ENCODE assay signal across 15 cellular contexts in the genomic region with DNA sequence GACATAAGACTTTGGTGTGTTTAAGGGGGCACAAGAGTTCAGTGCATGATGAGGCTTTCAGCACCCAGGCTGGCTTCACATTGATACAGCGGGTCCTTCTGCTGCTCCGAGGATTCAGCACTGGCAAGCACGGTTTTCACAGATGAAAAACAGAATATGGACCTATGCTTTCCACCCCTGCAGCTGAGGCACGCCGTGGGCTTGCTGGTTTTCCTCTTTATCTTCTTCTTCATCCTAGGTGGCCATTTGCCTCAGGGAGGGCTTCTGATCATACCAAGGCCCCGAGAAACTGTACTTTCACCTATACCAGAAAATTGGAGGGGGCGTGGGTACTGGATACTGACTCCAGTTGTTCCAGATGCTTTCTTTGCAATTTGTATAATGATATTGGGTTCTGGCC.
DNase-seq lines count a peak whose midpoint lies in the region; ATAC-seq and TF ChIP-seq lines count a peak whose summit lies in the region.
"Had no signal": no experiment of that assay in that cellular context is flagged by ENCODE, and none has a peak within 500 bp of the region (broad histone marks: within the 10 kb centered on the region; RNA-seq: fewer than 3 reads in every experiment).

No MANE protein-coding gene starts in this region.

- H3K4me3 ChIP-seq in endodermal cell (ENCODE audit: low read length), result no peak overlapping the region
- no peak overlapping the region for H3K4me3 ChIP-seq in vagina

- ATAC-seq in HG02973 (IDR thresholded peaks at IDR 0.05; ENCODE audit: unreplicated experiment), result no peak

- H3K4me1 Mint-ChIP-seq in endodermal cell, result no peaks in the 10 kb centered on the region
- H3K4me1 Mint-ChIP-seq: H9 had no signal

- H3K27me3 Mint-ChIP-seq in endodermal cell (ENCODE audit: insufficient read depth), result no peaks in the 10 kb centered on the region

- H3K27ac Mint-ChIP-seq in endodermal cell, result no peak overlapping the region
- H3K27ac Mint-ChIP-seq: CD4-positive, alpha-beta T cell; H9 had no signal

- H3K27me3 ChIP-seq in endodermal cell (ENCODE audit: control insufficient read depth, insufficient read depth, low read length, poor library complexity, severe bottlenecking) (no peaks in the 10 kb centered on the region), vagina (no peaks in the 10 kb centered on the region)

- H3K9ac ChIP-seq in endodermal cell (ENCODE audit: extremely low read depth, low read length, poor library complexity, severe bottlenecking), result no peak overlapping the region

- peak; percentile 12 for DNase-seq in D341Med (ENCODE audit: low spot score)
- DNase-seq in endodermal cell, result peak; percentile 16
- DNase-seq in mesenteric fat pad (ENCODE audit: low spot score), result peak; percentile 73
- peak; percentile 37 to 72 for DNase-seq in vagina (ENCODE audit: extremely low spot score in 2 of 2)
- DNase-seq in GM10266 (ENCODE audit: extremely low spot score), result no peak
- no peak for DNase-seq in ACHN
- DNase-seq: AML-193; Caco-2; CD4-positive, alpha-beta T cell; DMS153; DMS79; GDM1; H9 had no signal

- H3K27ac ChIP-seq in endodermal cell (ENCODE audit: low read depth, low read length) (no peak overlapping the region), vagina (no peak overlapping the region)
- H3K27ac ChIP-seq: C4-2B had no signal

- no peak for TF ChIP-seq CTCF in endodermal cell (conservative IDR thresholded peaks at IDR 0.05)
- no peak for TF ChIP-seq CTCF in vagina (IDR thresholded peaks at IDR 0.05)
- TF ChIP-seq CTCF in GM10266 (IDR thresholded peaks at IDR 0.05; ENCODE audit: control insufficient read depth, insufficient read depth, low read depth, missing control alignments), result no peak

- in situ Hi-C loops in ACHN (cut with HindIII; ENCODE audit: low pct_ligation_motif_present, low pct_unique_long_range_greater_than_20kb, low sequenced_read_pairs), result no loop called here

- WGBS in endodermal cell (ENCODE audit: insufficient coverage in 1 of 2, insufficient read length in 1 of 2), 2 experiments, result 95 to 98% methylated on average over 5 to 7 of the region's 7 CpGs

- H3K4me1 ChIP-seq in endodermal cell (ENCODE audit: control insufficient read depth, insufficient read depth, low read length) (no peaks in the 10 kb centered on the region), vagina (no peaks in the 10 kb centered on the region)
- H3K4me1 ChIP-seq: Caco-2 had no signal

- H3K4me3 Mint-ChIP-seq in endodermal cell, result no peak overlapping the region
- H3K4me3 Mint-ChIP-seq: CD4-positive, alpha-beta T cell; H9 had no signal

- no peaks in the 10 kb centered on the region for H3K36me3 Mint-ChIP-seq in endodermal cell (ENCODE audit: low read depth)

- intact Hi-C loops in vagina (cut with DNase I), result no loop called here

- no peaks in the 10 kb centered on the region for H3K9me3 ChIP-seq in endodermal cell (ENCODE audit: control insufficient read depth, low read length)
- no peaks in the 10 kb centered on the region for H3K9me3 ChIP-seq in vagina
- H3K9me3 ChIP-seq: Caco-2 had no signal

- no peak for TF ChIP-seq POLR2A in vagina (IDR thresholded peaks at IDR 0.05)

- H3K9me3 Mint-ChIP-seq in endodermal cell, result peaks cover 9% of the 10 kb centered on the region
- H3K9me3 Mint-ChIP-seq: CD4-positive, alpha-beta T cell had no signal

- H3K36me3 ChIP-seq in endodermal cell (ENCODE audit: control insufficient read depth, insufficient read depth, low read length) (no peaks in the 10 kb centered on the region), vagina (no peaks in the 10 kb centered on the region)

Comparison
In these comparisons a context has a peak if more than half of its experiments do, and no peak if none do; other contexts are left out.
1. DNase-seq: peak in D341Med (single experiment), endodermal cell (single experiment), mesenteric fat pad (single experiment) and vagina (2 of 2); none in GM10266 (single experiment) and ACHN (single experiment).